In genomic region chr11:132055296-132055695, GRCh38 we compare ENCODE assay signal across 28 cellular contexts.
DNase-seq lines count a peak whose midpoint lies in the region; ATAC-seq, FAIRE-seq and TF ChIP-seq lines count a peak whose summit lies in the region.
"Had no signal": no experiment of that assay in that cellular context is flagged by ENCODE, and none has a peak within 500 bp of the region (broad histone marks: within the 10 kb centered on the region; RNA-seq: fewer than 3 reads in every experiment).

No MANE protein-coding gene starts in this region.

- ATAC-seq in SK-N-SH treated with all-trans-retinoic acid at 6 μM for 48 hours (no peak), GM21825 (IDR thresholded peaks at IDR 0.05; ENCODE audit: unreplicated experiment) (no peak), HG02885 (IDR thresholded peaks at IDR 0.05; ENCODE audit: poor library complexity, unreplicated experiment) (no peak)
- ATAC-seq: A549; activated CD8-positive, alpha-beta T cell treated with anti-CD3 and anti-CD28 coated beads, Interleukin-2, amount 10 ng/mL, durations not matched to agents 7 days and 5 days; activated naive CD4-positive, alpha-beta T cell treated with anti-CD3 and anti-CD28 coated beads, Interleukin-2, amount 50 U/mL, for 72 hours; left ventricle myocardium superior; naive thymus-derived CD8-positive, alpha-beta T cell had no signal

- 79% methylated on average over 6 of the region's 6 CpGs for WGBS in SK-N-SH (ENCODE audit: low lambda C conversion rate)
- 87% methylated on average over 6 of the region's 6 CpGs for WGBS in smooth muscle cell (ENCODE audit: low lambda C conversion rate)

- H3K4me3 Mint-ChIP-seq in CD14-positive monocyte = no peak overlapping the region
- H3K4me3 Mint-ChIP-seq: activated CD8-positive, alpha-beta T cell treated with anti-CD3 and anti-CD28 coated beads, Interleukin-2, amount 10 ng/mL, durations not matched to agents 7 days and 5 days; B cell; dendritic cell treated with granulocyte-macrophage colony-stimulating factor and Interleukin-4, amounts not matched to agents 40 ng/mL and 50 ng/mL, for 4 days; naive thymus-derived CD8-positive, alpha-beta T cell had no signal

- H4K20me1 ChIP-seq in SK-N-SH (ENCODE audit: insufficient read depth) (no peaks in the 10 kb centered on the region), smooth muscle cell (ENCODE audit: low read depth) (no peaks in the 10 kb centered on the region)

- FAIRE-seq in bronchial epithelial cell (lab: Jason Lieb, UNC) = peak; percentile 36
- FAIRE-seq: A549, GM18507 had no signal

- H3K79me2 ChIP-seq in SK-N-SH (ENCODE audit: insufficient read depth) (no peaks in the 10 kb centered on the region; the same call in 1 of the 2 replicates), smooth muscle cell (ENCODE audit: low read depth) (no peaks in the 10 kb centered on the region)

- H3K36me3 ChIP-seq in SK-N-SH (replicated peaks in 1 of 2; ENCODE audit: control insufficient read depth in 1 of 2, insufficient read depth in 2 of 2, low read length in 1 of 2) (no peaks in the 10 kb centered on the region), bronchial epithelial cell (ENCODE audit: control insufficient read depth, insufficient read depth, low read length) (no peaks in the 10 kb centered on the region), smooth muscle cell (ENCODE audit: low read depth) (no peaks in the 10 kb centered on the region)
- H3K36me3 ChIP-seq: esophagus squamous epithelium, Peyer's patch, spleen, transverse colon had no signal

- DNase-seq in SK-N-SH = no peak
- peak; percentile 90 for DNase-seq in NCI-H1105 treated with DMSO at 0.1 percent for 48 hours (lab: John Stamatoyannopoulos, UW)
- DNase-seq in bronchial epithelial cell (ENCODE audit: low read depth) = no peak
- DNase-seq in smooth muscle cell (lab: John Stamatoyannopoulos, UW; ENCODE audit: unreplicated experiment) = no peak
- no peak for DNase-seq in CD14-positive monocyte (ENCODE audit: low spot score)
- DNase-seq: activated CD8-positive, alpha-beta T cell treated with anti-CD3 and anti-CD28 coated beads, Interleukin-2, amount 10 ng/mL, durations not matched to agents 7 days and 5 days; activated T-cell treated with anti-CD3 and anti-CD28 coated beads for 4 hours; anterior cingulate cortex; COR-L47; esophagus squamous epithelium; left ventricle myocardium superior; midbrain; naive thymus-derived CD8-positive, alpha-beta T cell; NCI-H1436; NCI-H2171 treated with DMSO at 0.1 percent for 48 hours; NCI-H526 treated with DMSO at 0.1 percent for 48 hours; Peyer's patch; spleen; transverse colon had no signal

- H3K9ac ChIP-seq in SK-N-SH (peak overlapping the region; percentile 54), smooth muscle cell (ENCODE audit: low read depth) (peak overlapping the region; percentile 30)
- H3K9ac ChIP-seq: parathyroid adenoma had no signal

- peak overlapping the region; percentile 40; the same call in 1 of the 2 replicates for H3K4me2 ChIP-seq in SK-N-SH
- peak overlapping the region; percentile 50 for H3K4me2 ChIP-seq in smooth muscle cell
- H3K4me2 ChIP-seq: A549 had no signal

- H3K9me2 ChIP-seq in SK-N-SH = no peaks in the 10 kb centered on the region

- no peak for TF ChIP-seq RAD21 in SK-N-SH (IDR thresholded peaks at IDR 0.05; ENCODE audit: low read length)

- no peak overlapping the region for H3K4me3 ChIP-seq in SK-N-SH (ENCODE audit: low read depth in 2 of 2, low read length in 1 of 2)
- H3K4me3 ChIP-seq in bronchial epithelial cell (ENCODE audit: low read depth, low read length) = no peak overlapping the region
- no peak overlapping the region for H3K4me3 ChIP-seq in smooth muscle cell
- H3K4me3 ChIP-seq: A549, esophagus squamous epithelium, Peyer's patch, spleen, transverse colon had no signal

- peaks cover 0 to 8% (median 5%) of the 10 kb centered on the region in 3 donors for H3K27me3 Mint-ChIP-seq in CD14-positive monocyte (ENCODE audit: low read depth in 3 of 3)
- H3K27me3 Mint-ChIP-seq: B cell; dendritic cell treated with granulocyte-macrophage colony-stimulating factor and Interleukin-4, amounts not matched to agents 40 ng/mL and 50 ng/mL, for 4 days had no signal

- no peak for TF ChIP-seq EP300 in SK-N-SH (IDR thresholded peaks at IDR 0.05; ENCODE audit: borderline replicate concordance in 1 of 2, low read depth in 1 of 2, low read length in 1 of 2)

- H3K36me3 Mint-ChIP-seq in CD14-positive monocyte = no peaks in the 10 kb centered on the region
- H3K36me3 Mint-ChIP-seq: activated naive CD4-positive, alpha-beta T cell treated with anti-CD3 and anti-CD28 coated beads, Interleukin-2, amount 50 U/mL, for 72 hours; naive thymus-derived CD8-positive, alpha-beta T cell had no signal

- no peak overlapping the region for H3K27ac Mint-ChIP-seq in CD14-positive monocyte
- H3K27ac Mint-ChIP-seq: activated CD8-positive, alpha-beta T cell treated with anti-CD3 and anti-CD28 coated beads, Interleukin-2, amount 10 ng/mL, durations not matched to agents 7 days and 5 days; activated naive CD4-positive, alpha-beta T cell treated with anti-CD3 and anti-CD28 coated beads, Interleukin-2, amount 50 U/mL, for 72 hours; B cell; dendritic cell treated with granulocyte-macrophage colony-stimulating factor and Interleukin-4, amounts not matched to agents 40 ng/mL and 50 ng/mL, for 4 days; naive thymus-derived CD8-positive, alpha-beta T cell had no signal

- peaks cover 10% of the 10 kb centered on the region for H3K4me1 Mint-ChIP-seq in CD14-positive monocyte
- H3K4me1 Mint-ChIP-seq: B cell; naive thymus-derived CD8-positive, alpha-beta T cell had no signal

- H3K9me3 ChIP-seq in SK-N-SH (no peaks in the 10 kb centered on the region), smooth muscle cell (replicated peaks; ENCODE audit: low read depth) (no peaks in the 10 kb centered on the region)
- H3K9me3 ChIP-seq: A549, Peyer's patch, spleen, transverse colon had no signal

- peaks cover 0 to 1% (median 0%) of the 10 kb centered on the region in 7 donors for H3K9me3 Mint-ChIP-seq in CD14-positive monocyte
- H3K9me3 Mint-ChIP-seq: dendritic cell treated with granulocyte-macrophage colony-stimulating factor and Interleukin-4, amounts not matched to agents 40 ng/mL and 50 ng/mL, for 4 days had no signal

- H3K27ac ChIP-seq in SK-N-SH (ENCODE audit: low read depth in 2 of 2, low read length in 1 of 2) (peak overlapping the region in 1 of 2 experiments; percentile 81; a peak in 2 of 4 replicates), smooth muscle cell (ENCODE audit: low read depth) (peak overlapping the region; percentile 95)
- H3K27ac ChIP-seq: A549, esophagus squamous epithelium, parathyroid adenoma, Peyer's patch, spleen, transverse colon had no signal

- H3K4me1 ChIP-seq in SK-N-SH (ENCODE audit: control insufficient read depth in 1 of 2, insufficient read depth in 2 of 2, low read depth in 1 of 2, low read length in 1 of 2) = peaks cover 3 to 81% of the 10 kb centered on the region in 2 experiments
- peaks cover 21% of the 10 kb centered on the region for H3K4me1 ChIP-seq in smooth muscle cell (ENCODE audit: low read depth)
- H3K4me1 ChIP-seq: A549, esophagus squamous epithelium, Peyer's patch, spleen, transverse colon had no signal

- intact Hi-C loops in CD14-positive monocyte (cut with micrococcal nuclease) = loop anchor here in 1 of 2 donors (5.0 kb wide), 1 partner anchor 228 kb away; no protein-coding TSS in a partner anchor

- no peak overlapping the region for H2AFZ ChIP-seq in SK-N-SH (ENCODE audit: low read depth)
- H2AFZ ChIP-seq in smooth muscle cell (ENCODE audit: low read depth) = no peak overlapping the region
- H2AFZ ChIP-seq: parathyroid adenoma had no signal

- TF ChIP-seq CTCF in SK-N-SH (IDR thresholded peaks at IDR 0.05) (no peak), bronchial epithelial cell (IDR thresholded peaks at IDR 0.05; ENCODE audit: insufficient read depth, low read length, severe bottlenecking) (no peak), smooth muscle cell (IDR thresholded peaks at IDR 0.05; ENCODE audit: borderline replicate concordance, insufficient read depth, poor library complexity, severe bottlenecking) (no peak), CD14-positive monocyte (IDR thresholded peaks at IDR 0.05) (no peak)

- POLR2A ChIA-PET in SK-N-SH (lab: Yijun Ruan, JAX) = no interaction called here

- CTCF ChIA-PET in SK-N-SH (lab: Yijun Ruan, JAX) = interaction anchor here (1.4 kb wide), 1 partner anchor 14 kb away, joined by 3 read pairs; no protein-coding TSS in a partner anchor

- H3K27me3 ChIP-seq in SK-N-SH (ENCODE audit: insufficient read depth) = no peaks in the 10 kb centered on the region
- no peaks in the 10 kb centered on the region for H3K27me3 ChIP-seq in bronchial epithelial cell (ENCODE audit: control insufficient read depth, insufficient read depth, low read length)
- H3K27me3 ChIP-seq in smooth muscle cell (ENCODE audit: low read depth) = no peaks in the 10 kb centered on the region
- H3K27me3 ChIP-seq: esophagus squamous epithelium, Peyer's patch, transverse colon had no signal

- H3F3A ChIP-seq in SK-N-SH (replicated peaks; ENCODE audit: insufficient read depth) (peaks cover 30% of the 10 kb centered on the region), smooth muscle cell (ENCODE audit: low read depth) (peaks cover 14% of the 10 kb centered on the region)

TF ChIP-seq in SK-N-SH, 30 proteins besides CTCF, POLR2A, EP300 and RAD21 (continues in another document):
- no peak for TF ChIP-seq MAX (IDR thresholded peaks at IDR 0.05; ENCODE audit: low read depth)
- no peak for TF ChIP-seq TCF12 (IDR thresholded peaks at IDR 0.05)
- TF ChIP-seq TEAD4 (IDR thresholded peaks at IDR 0.05; ENCODE audit: borderline replicate concordance, insufficient read depth) = no peak
- TF ChIP-seq RXRA (IDR thresholded peaks at IDR 0.05; ENCODE audit: borderline replicate concordance, low read depth) = no peak
- no peak for TF ChIP-seq YY1 (IDR thresholded peaks at IDR 0.05; ENCODE audit: low read depth)

TF ChIP-seq in SK-N-SH treated with all-trans-retinoic acid at 6 μM for 48 hours, 23 proteins besides CTCF, POLR2A, EP300 and RAD21 (continues in another document):
- no peak for TF ChIP-seq POU6F1 (CRISPR knock-in tag; IDR thresholded peaks at IDR 0.05; ENCODE audit: borderline replicate concordance, low read depth)
- no peak for TF ChIP-seq ZNF70 (CRISPR knock-in tag; IDR thresholded peaks at IDR 0.05)
- no peak for TF ChIP-seq ZC3H10 (CRISPR knock-in tag; IDR thresholded peaks at IDR 0.05)
- no peak for TF ChIP-seq TCF4 (CRISPR knock-in tag; IDR thresholded peaks at IDR 0.05; ENCODE audit: borderline replicate concordance)
- no peak for TF ChIP-seq ISL1 (CRISPR knock-in tag; IDR thresholded peaks at IDR 0.05)
